8 cellular contexts compared by ENCODE assay signal in the genomic region with DNA sequence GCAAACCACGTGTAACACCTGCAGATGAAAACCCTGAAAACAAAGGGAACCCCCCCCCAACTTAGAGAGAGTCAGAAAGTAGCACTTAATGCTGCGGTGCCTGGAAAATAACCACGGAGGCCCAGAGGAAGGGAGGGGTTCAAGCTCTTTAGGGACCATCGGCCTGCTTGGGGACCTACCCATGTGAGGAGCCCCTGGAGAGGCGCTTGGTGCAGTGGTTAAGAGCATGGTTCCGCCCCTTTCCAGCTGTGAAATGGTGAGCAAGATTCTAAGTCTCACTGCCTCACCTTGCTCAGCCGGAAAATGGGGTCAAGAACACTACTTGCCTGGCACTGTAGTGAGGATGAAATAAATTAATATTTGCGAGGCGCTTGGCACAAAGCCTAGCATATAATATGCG. TPM values are rescaled to one million over a fixed set of nuclear protein-coding genes. Genes with fewer than 3 reads are reported as not detected.
DNase-seq lines count a peak whose midpoint lies in the region; ATAC-seq and TF ChIP-seq lines count a peak whose summit lies in the region.

No MANE protein-coding gene starts in this region.

- H3K4me3 ChIP-seq in BE2C (ENCODE audit: low read depth, low read length): peak overlapping the region; percentile 19; the same call in 1 of the 2 replicates
- no peak overlapping the region for H3K4me3 ChIP-seq in WERI-Rb-1 (ENCODE audit: low read depth, low read length)

- H3K27ac Mint-ChIP-seq in chondrocyte (ENCODE audit: unreplicated experiment): no peak overlapping the region
- H3K27ac Mint-ChIP-seq in natural killer cell treated with Interleukin-12 subunit alpha and Interleukin-12 subunit beta and Interleukin-15 and Interleukin-18, amount 100 ng/mL, for 72 hours: no peak overlapping the region

- peaks cover 3% of the 10 kb centered on the region for H3K4me1 Mint-ChIP-seq in chondrocyte (ENCODE audit: low read depth)
- peaks cover 6 to 9% of the 10 kb centered on the region in 2 donors for H3K4me1 Mint-ChIP-seq in natural killer cell treated with Interleukin-12 subunit alpha and Interleukin-12 subunit beta and Interleukin-15 and Interleukin-18, amount 100 ng/mL, for 72 hours (ENCODE audit: low read depth in 2 of 2)

- no peak for DNase-seq in BE2C
- DNase-seq in chondrocyte (ENCODE audit: low spot score): no peak
- no peak for DNase-seq in natural killer cell treated with Interleukin-12 subunit alpha and Interleukin-12 subunit beta and Interleukin-15 and Interleukin-18, amount 100 ng/mL, for 72 hours (ENCODE audit: low spot score)
- no peak for DNase-seq in Kasumi-1 (lab: John Stamatoyannopoulos, UW)
- no peak for DNase-seq in glomerular visceral epithelial cell (ENCODE audit: extremely low spot score)
- no peak for DNase-seq in foreskin keratinocyte
- no peak for DNase-seq in WERI-Rb-1

- TF ChIP-seq CTCF in BE2C (IDR thresholded peaks at IDR 0.05; ENCODE audit: low read depth, low read length) (no peak), chondrocyte (IDR thresholded peaks at IDR 0.05) (no peak), foreskin keratinocyte (conservative IDR thresholded peaks at IDR 0.05) (no peak), WERI-Rb-1 (IDR thresholded peaks at IDR 0.05; ENCODE audit: low read depth, low read length) (no peak)

- no peaks in the 10 kb centered on the region for H3K36me3 Mint-ChIP-seq in chondrocyte (ENCODE audit: low read depth)
- H3K36me3 Mint-ChIP-seq in natural killer cell treated with Interleukin-12 subunit alpha and Interleukin-12 subunit beta and Interleukin-15 and Interleukin-18, amount 100 ng/mL, for 72 hours: no peaks in the 10 kb centered on the region

- H3K36me3 ChIP-seq in BE2C (no peaks in the 10 kb centered on the region), WERI-Rb-1 (no peaks in the 10 kb centered on the region)

- no peaks in the 10 kb centered on the region for H3K9me3 ChIP-seq in BE2C
- no peaks in the 10 kb centered on the region for H3K9me3 ChIP-seq in WERI-Rb-1 (ENCODE audit: severe bottlenecking)

- peaks cover 8% of the 10 kb centered on the region for H3K9me3 Mint-ChIP-seq in chondrocyte (ENCODE audit: low read depth)
- H3K9me3 Mint-ChIP-seq in natural killer cell treated with Interleukin-12 subunit alpha and Interleukin-12 subunit beta and Interleukin-15 and Interleukin-18, amount 100 ng/mL, for 72 hours: no peaks in the 10 kb centered on the region

- H3K27me3 ChIP-seq in BE2C: no peaks in the 10 kb centered on the region
- no peaks in the 10 kb centered on the region for H3K27me3 ChIP-seq in foreskin keratinocyte
- H3K27me3 ChIP-seq in WERI-Rb-1 (ENCODE audit: insufficient read depth, low read depth, severe bottlenecking): peaks cover 8% of the 10 kb centered on the region

- peak; percentile 30 for ATAC-seq in HG02852 (IDR thresholded peaks at IDR 0.05; ENCODE audit: unreplicated experiment)
- ATAC-seq in natural killer cell treated with Interleukin-12 subunit alpha and Interleukin-12 subunit beta and Interleukin-15 and Interleukin-18, amount 100 ng/mL, for 72 hours: peak; percentile 2 to 24
- ATAC-seq in foreskin keratinocyte: no peak

- peak overlapping the region; percentile 69 for H3K4me3 Mint-ChIP-seq in chondrocyte (ENCODE audit: unreplicated experiment)
- H3K4me3 Mint-ChIP-seq in natural killer cell treated with Interleukin-12 subunit alpha and Interleukin-12 subunit beta and Interleukin-15 and Interleukin-18, amount 100 ng/mL, for 72 hours: peak overlapping the region; percentile 74

- no peak overlapping the region for H3K27ac ChIP-seq in foreskin keratinocyte
- H3K27ac ChIP-seq in WERI-Rb-1: no peak overlapping the region

- H3K4me1 ChIP-seq in BE2C (peaks cover 6% of the 10 kb centered on the region), foreskin keratinocyte (no peaks in the 10 kb centered on the region)

- H3K27me3 Mint-ChIP-seq in chondrocyte (ENCODE audit: low read depth): no peaks in the 10 kb centered on the region
- H3K27me3 Mint-ChIP-seq in natural killer cell treated with Interleukin-12 subunit alpha and Interleukin-12 subunit beta and Interleukin-15 and Interleukin-18, amount 100 ng/mL, for 72 hours: peaks cover 0 to 7% of the 10 kb centered on the region in 2 donors

RNA-seq across cellular contexts. Expression of gene SLC25A5, which starts 13.8 kb away (rescaled TPM):
- 935 TPM for polyA plus RNA-seq in BE2C (2012; ENCODE audit: insufficient read depth, insufficient read length, low read depth)
- total RNA-seq in chondrocyte: 148 to 195 TPM (median 153 TPM) in 3 replicates
- total RNA-seq in natural killer cell treated with Interleukin-12 subunit alpha and Interleukin-12 subunit beta and Interleukin-15 and Interleukin-18, amount 100 ng/mL, for 72 hours: 100 to 1,000 TPM; 352 to 473 TPM
- total RNA-seq in foreskin keratinocyte: 351 and 441 TPM in 2 replicates
- polyA plus RNA-seq in foreskin keratinocyte: 518 and 606 TPM in 2 replicates
